In the genomic region with DNA sequence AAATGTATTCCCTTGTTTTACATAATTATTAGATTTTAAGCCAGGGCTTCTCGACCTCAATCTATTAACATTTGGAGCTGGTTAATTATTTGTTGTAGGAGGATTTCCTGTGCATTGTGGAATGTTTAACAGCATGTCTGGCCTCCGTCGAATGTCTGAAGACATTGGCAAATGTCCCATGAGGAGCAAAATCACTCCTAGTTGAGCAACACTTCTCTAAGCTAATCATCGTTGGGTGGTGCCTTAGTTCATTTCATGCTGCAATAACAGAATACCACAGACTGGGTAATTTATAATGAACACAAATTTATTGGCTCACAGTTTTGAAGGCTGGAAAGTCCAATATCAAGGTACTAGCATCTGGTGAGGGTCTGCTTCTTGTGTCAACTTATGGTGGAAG, we compare ENCODE assay signal across 19 cellular contexts. TPM values are rescaled to one million over a fixed set of nuclear protein-coding genes. Genes with fewer than 3 reads are reported as not detected.
DNase-seq lines count a peak whose midpoint lies in the region; FAIRE-seq and TF ChIP-seq lines count a peak whose summit lies in the region.
"Had no signal": no experiment of that assay in that cellular context is flagged by ENCODE, and none has a peak within 500 bp of the region (broad histone marks: within the 10 kb centered on the region; RNA-seq: fewer than 3 reads in every experiment).

No MANE protein-coding gene starts in this region.

- in situ Hi-C loops in brain microvascular endothelial cell (cut with HindIII; ENCODE audit: low pct_ligation_motif_present, low sequenced_read_pairs): no loop called here

- no peak for FAIRE-seq in small intestine (lab: Jason Lieb, UNC)
- FAIRE-seq: colon, pancreas had no signal

- H3K9me3 ChIP-seq in small intestine (ENCODE audit: control insufficient read depth, low read depth): no peaks in the 10 kb centered on the region
- H3K9me3 ChIP-seq: pancreas, transverse colon had no signal

- TF ChIP-seq CTCF in brain microvascular endothelial cell (IDR thresholded peaks at IDR 0.05; ENCODE audit: low read depth, low read length, missing control alignments): no peak

- H3K27ac ChIP-seq in brain microvascular endothelial cell (no peak overlapping the region), small intestine (ENCODE audit: low read depth in 1 of 2, low read length in 1 of 2) (no peak overlapping the region)
- H3K27ac ChIP-seq: pancreas, skin epidermis, transverse colon had no signal

- H3K4me3 ChIP-seq in brain microvascular endothelial cell (ENCODE audit: low read depth, low read length): no peak overlapping the region
- no peak overlapping the region for H3K4me3 ChIP-seq in small intestine (ENCODE audit: low read depth in 1 of 2, low read length in 2 of 2)
- H3K4me3 ChIP-seq: pancreas, skin epidermis, transverse colon had no signal

- H3K4me1 ChIP-seq in small intestine (ENCODE audit: control insufficient read depth in 2 of 2, insufficient read depth in 1 of 2, low read depth in 1 of 2, low read length in 1 of 2): no peaks in the 10 kb centered on the region
- H3K4me1 ChIP-seq: pancreas had no signal

- DNase-seq in HCEC 1CT (peak; percentile 74), brain microvascular endothelial cell (peak; percentile 13), fibroblast of the conjunctiva (ENCODE audit: low read depth) (peak; percentile 40), small intestine (peak; percentile 69), AG08396 (ENCODE audit: low spot score) (no peak), inferior parietal cortex (ENCODE audit: extremely low spot score) (no peak), NCI-H1105 (lab: John Stamatoyannopoulos, UW) (no peak)
- DNase-seq: activated CD8-positive, alpha-beta memory T cell treated with anti-CD3 and anti-CD28 coated beads, Interleukin-2, amount 10 ng/mL, durations not matched to agents 7 days and 5 days; activated gamma-delta T cell; anterior cingulate cortex; CD4-positive, alpha-beta memory T cell; NCI-H2227 treated with DMSO at 0.1 percent for 48 hours; NK-92 treated with Interleukin-12 subunit alpha and Interleukin-12 subunit beta, amount 100 ng/mL, for 24 hours; pancreas; stimulated activated naive B cell treated with anti-CD40 and anti-IgM and Interleukin-4, amounts not matched to agents 10 μg/mL and 1 μg/mL and 100 μg/mL, for 72 hours; T-helper 17 cell; transverse colon had no signal

- WGBS in small intestine, 3 donors: 10 to 30% (median 26%) methylated on average over 4 of the region's 4 CpGs

- H3K36me3 ChIP-seq in brain microvascular endothelial cell (replicated peaks): no peaks in the 10 kb centered on the region
- no peaks in the 10 kb centered on the region for H3K36me3 ChIP-seq in small intestine (ENCODE audit: control insufficient read depth in 2 of 2, insufficient read depth in 2 of 2, low read length in 2 of 2)
- H3K36me3 ChIP-seq: pancreas, transverse colon had no signal

- H3K27me3 ChIP-seq in brain microvascular endothelial cell (replicated peaks) (no peaks in the 10 kb centered on the region), small intestine (ENCODE audit: control insufficient read depth in 2 of 2, insufficient read depth in 2 of 2, low read length in 2 of 2) (no peaks in the 10 kb centered on the region)
- H3K27me3 ChIP-seq: pancreas, transverse colon had no signal

RNA-seq across cellular contexts. Expression of a gene that starts 13.4 kb away (rescaled TPM):
- polyA plus RNA-seq in small intestine: 10 to 100 TPM; 15.3 to 54.3 (median 21.3) TPM

Comparison
In these comparisons a context has a peak if more than half of its experiments do, and no peak if none do; other contexts are left out.
1. DNase-seq: peak in HCEC 1CT (single experiment), brain microvascular endothelial cell (single experiment), fibroblast of the conjunctiva (single experiment) and small intestine (single experiment); none in AG08396 (single experiment), inferior parietal cortex (single experiment) and NCI-H1105 (single experiment).